8 cellular contexts compared by ENCODE assay signal in the genomic region with DNA sequence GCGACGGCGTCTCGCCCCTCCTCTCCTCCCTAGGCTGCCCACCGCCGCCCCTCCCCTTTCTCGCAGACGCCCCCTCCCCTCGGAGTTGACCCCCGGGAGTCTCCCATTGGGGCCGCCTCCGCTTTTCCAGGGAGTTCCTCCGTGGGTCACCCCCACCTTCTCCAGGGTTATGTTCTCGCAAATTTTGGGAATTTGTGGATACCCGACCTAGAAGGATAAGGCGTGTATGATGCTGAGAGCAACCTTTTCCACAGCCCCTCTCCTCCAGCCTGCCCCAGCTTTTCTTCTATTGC. TPM values are rescaled to one million over a fixed set of nuclear protein-coding genes. Genes with fewer than 3 reads are reported as not detected.
DNase-seq lines count a peak whose midpoint lies in the region; ATAC-seq and TF ChIP-seq lines count a peak whose summit lies in the region.

No MANE protein-coding gene starts in this region.

- ATAC-seq in GM19351 (IDR thresholded peaks at IDR 0.05; ENCODE audit: unreplicated experiment) = no peak

- H3K4me3 Mint-ChIP-seq in immature natural killer cell = peak overlapping the region; percentile 81 to 98 (median 94)

- H3K4me1 Mint-ChIP-seq in immature natural killer cell = peaks cover 35 to 54% of the 10 kb centered on the region in 2 donors

- H3K27ac Mint-ChIP-seq in immature natural killer cell = peak overlapping the region; percentile 97 to 99 (median 98)

- TF ChIP-seq CTCF in ascending aorta (IDR thresholded peaks at IDR 0.05) = no peak

- H3K27me3 ChIP-seq in ascending aorta (no peaks in the 10 kb centered on the region), subcutaneous abdominal adipose tissue (ENCODE audit: control insufficient read depth in 5 of 5, insufficient read depth in 4 of 5, low read length in 5 of 5) (no peaks in the 10 kb centered on the region)

- no peak for DNase-seq in ascending aorta (ENCODE audit: low spot score in 2 of 2)
- no peak for DNase-seq in immature natural killer cell
- DNase-seq in dermis blood vessel endothelial cell = no peak
- DNase-seq in NCI-H748 (lab: John Stamatoyannopoulos, UW; ENCODE audit: unreplicated experiment) = no peak
- no peak for DNase-seq in NCI-H2029 (lab: John Stamatoyannopoulos, UW)

- H3K36me3 Mint-ChIP-seq in immature natural killer cell = peaks cover 0 to 14% (median 4%) of the 10 kb centered on the region in 3 donors

- TF ChIP-seq EP300 in Ishikawa (IDR thresholded peaks at IDR 0.05; ENCODE audit: borderline replicate concordance) = no peak

- H3K4me3 ChIP-seq in ascending aorta = peak overlapping the region; percentile 78 to 83
- H3K4me3 ChIP-seq in subcutaneous abdominal adipose tissue (ENCODE audit: low read depth in 1 of 5, low read length in 5 of 5) = peak overlapping the region; percentile 69 to 99 (median 96)

- H3K4me1 ChIP-seq in ascending aorta (peaks cover 0 to 6% of the 10 kb centered on the region in 2 donors), subcutaneous abdominal adipose tissue (ENCODE audit: control insufficient read depth in 5 of 5, insufficient read depth in 5 of 5, low read length in 5 of 5) (peaks cover 0 to 32% (median 20%) of the 10 kb centered on the region in 5 donors)

- H3K9me3 Mint-ChIP-seq in immature natural killer cell = no peaks in the 10 kb centered on the region

- H3K27me3 Mint-ChIP-seq in immature natural killer cell (ENCODE audit: low read depth in 3 of 3) = peaks cover 9 to 20% (median 9%) of the 10 kb centered on the region in 3 donors

- H3K9me3 ChIP-seq in ascending aorta (no peaks in the 10 kb centered on the region), subcutaneous abdominal adipose tissue (ENCODE audit: control insufficient read depth in 5 of 5, low read length in 5 of 5) (no peaks in the 10 kb centered on the region)

- H3K9ac ChIP-seq in subcutaneous abdominal adipose tissue (ENCODE audit: low read length in 5 of 5) = peak overlapping the region in 4 of 5 donors; percentile 78 to 96 (median 88)

- TF ChIP-seq RAD21 in Ishikawa (IDR thresholded peaks at IDR 0.05; ENCODE audit: low read depth) = no peak

- H3K36me3 ChIP-seq in ascending aorta (no peaks in the 10 kb centered on the region), subcutaneous abdominal adipose tissue (ENCODE audit: control insufficient read depth in 5 of 5, insufficient read depth in 5 of 5, low read length in 5 of 5) (no peaks in the 10 kb centered on the region)

- H3K27ac ChIP-seq in ascending aorta (peak overlapping the region; percentile 98 to 99), subcutaneous abdominal adipose tissue (ENCODE audit: low read depth, low read length) (peak overlapping the region; percentile 92)

- intact Hi-C loops in ascending aorta (cut with DNase I) = loop anchor here (1.0 to 5.0 kb wide), 4 partner anchors 40 to 298 kb away; no protein-coding TSS in a partner anchor

TF ChIP-seq in Ishikawa, 13 proteins besides CTCF, POLR2A, EP300 and RAD21:
- TF ChIP-seq, protein P1, sequence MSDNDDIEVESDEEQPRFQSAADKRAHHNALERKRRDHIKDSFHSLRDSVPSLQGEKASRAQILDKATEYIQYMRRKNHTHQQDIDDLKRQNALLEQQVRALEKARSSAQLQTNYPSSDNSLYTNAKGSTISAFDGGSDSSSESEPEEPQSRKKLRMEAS (IDR thresholded peaks at IDR 0.05) = no peak
- TF ChIP-seq NFIC (IDR thresholded peaks at IDR 0.05) (no peak), CREB1 (IDR thresholded peaks at IDR 0.05; ENCODE audit: low read depth) (no peak), USF1 (IDR thresholded peaks at IDR 0.05) (no peak), FOXM1 (IDR thresholded peaks at IDR 0.05; ENCODE audit: borderline replicate concordance, low read depth) (no peak), ZBTB7A (IDR thresholded peaks at IDR 0.05; ENCODE audit: low read depth) (peak; percentile 70; the same call in 1 of the 2 replicates), TEAD4 (IDR thresholded peaks at IDR 0.05) (no peak), TCF12 (IDR thresholded peaks at IDR 0.05; ENCODE audit: low read depth) (no peak)
- TF ChIP-seq, protein P2, sequence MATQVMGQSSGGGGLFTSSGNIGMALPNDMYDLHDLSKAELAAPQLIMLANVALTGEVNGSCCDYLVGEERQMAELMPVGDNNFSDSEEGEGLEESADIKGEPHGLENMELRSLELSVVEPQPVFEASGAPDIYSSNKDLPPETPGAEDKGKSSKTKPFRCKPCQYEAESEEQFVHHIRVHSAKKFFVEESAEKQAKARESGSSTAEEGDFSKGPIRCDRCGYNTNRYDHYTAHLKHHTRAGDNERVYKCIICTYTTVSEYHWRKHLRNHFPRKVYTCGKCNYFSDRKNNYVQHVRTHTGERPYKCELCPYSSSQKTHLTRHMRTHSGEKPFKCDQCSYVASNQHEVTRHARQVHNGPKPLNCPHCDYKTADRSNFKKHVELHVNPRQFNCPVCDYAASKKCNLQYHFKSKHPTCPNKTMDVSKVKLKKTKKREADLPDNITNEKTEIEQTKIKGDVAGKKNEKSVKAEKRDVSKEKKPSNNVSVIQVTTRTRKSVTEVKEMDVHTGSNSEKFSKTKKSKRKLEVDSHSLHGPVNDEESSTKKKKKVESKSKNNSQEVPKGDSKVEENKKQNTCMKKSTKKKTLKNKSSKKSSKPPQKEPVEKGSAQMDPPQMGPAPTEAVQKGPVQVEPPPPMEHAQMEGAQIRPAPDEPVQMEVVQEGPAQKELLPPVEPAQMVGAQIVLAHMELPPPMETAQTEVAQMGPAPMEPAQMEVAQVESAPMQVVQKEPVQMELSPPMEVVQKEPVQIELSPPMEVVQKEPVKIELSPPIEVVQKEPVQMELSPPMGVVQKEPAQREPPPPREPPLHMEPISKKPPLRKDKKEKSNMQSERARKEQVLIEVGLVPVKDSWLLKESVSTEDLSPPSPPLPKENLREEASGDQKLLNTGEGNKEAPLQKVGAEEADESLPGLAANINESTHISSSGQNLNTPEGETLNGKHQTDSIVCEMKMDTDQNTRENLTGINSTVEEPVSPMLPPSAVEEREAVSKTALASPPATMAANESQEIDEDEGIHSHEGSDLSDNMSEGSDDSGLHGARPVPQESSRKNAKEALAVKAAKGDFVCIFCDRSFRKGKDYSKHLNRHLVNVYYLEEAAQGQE (IDR thresholded peaks at IDR 0.05; ENCODE audit: low read depth) = no peak
TF ChIP-seq in Ishikawa: peak in this region for 1.

RNA-seq across cellular contexts. Expression of gene RCBTB2, which starts 0.3 kb away (rescaled TPM):
- total RNA-seq in ascending aorta (1.8 TPM), dermis blood vessel endothelial cell (19.3 and 24.8 TPM in 2 replicates)
- polyA plus RNA-seq in immature natural killer cell = 10 to 100 TPM; 36.1 to 49.1 (median 45.8) TPM
